Comparison of ENCODE assay signal across 23 cellular contexts in the genomic region with DNA sequence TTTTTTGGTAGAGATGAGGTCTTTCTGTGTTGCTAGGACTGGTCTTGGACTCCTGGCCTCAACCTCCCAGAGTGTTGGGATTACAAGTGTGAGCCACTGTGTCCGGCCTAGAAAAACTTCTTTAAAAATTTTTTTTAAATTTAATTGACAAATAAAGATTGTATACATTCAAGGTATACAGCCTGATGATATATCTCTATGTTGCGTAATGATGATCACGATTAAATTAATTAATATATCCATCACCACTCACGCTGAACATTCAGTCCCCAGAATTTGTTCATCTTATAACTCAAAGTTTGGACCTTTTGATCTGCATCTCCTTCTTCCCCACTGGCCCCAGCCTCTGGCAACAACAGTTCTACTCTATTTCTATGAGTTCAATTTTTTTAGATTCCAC. TPM values are rescaled to one million over a fixed set of nuclear protein-coding genes. Genes with fewer than 3 reads are reported as not detected.
DNase-seq lines count a peak whose midpoint lies in the region; ATAC-seq, FAIRE-seq and TF ChIP-seq lines count a peak whose summit lies in the region.
"Had no signal": no experiment of that assay in that cellular context is flagged by ENCODE, and none has a peak within 500 bp of the region (broad histone marks: within the 10 kb centered on the region; RNA-seq: fewer than 3 reads in every experiment).

No MANE protein-coding gene starts in this region.

- CTCF ChIA-PET in IMR-90 (lab: Yijun Ruan, JAX) (no interaction called here), K562 (lab: Yijun Ruan, JAX; ENCODE audit: low intra/inter-chr PET ratio) (no interaction called here)

- no peak overlapping the region for H2BK120ac ChIP-seq in IMR-90 (ENCODE audit: low read depth, low read length)

- H3K4ac ChIP-seq in IMR-90 (ENCODE audit: low read depth, low read length) = no peak overlapping the region

- DNase-seq in right atrium auricular region (ENCODE audit: low spot score) (peak; percentile 9), left ventricle myocardium superior (no peak), IMR-90 (no peak), K562 (ENCODE audit: extremely low read depth in 1 of 4, low spot score in 3 of 4) (no peak), CD1c-positive myeloid dendritic cell (ENCODE audit: extremely low spot score) (no peak)
- DNase-seq: 8988T; ACHN; BE2C; C1 segment of cervical spinal cord; Caco-2; Calu3; CD4-positive, alpha-beta T cell; CD8-positive, alpha-beta T cell; DMS79 treated with DMSO at 0.1 percent for 48 hours; GF-D8 had no signal

- H3K4me3 ChIP-seq in right atrium auricular region = no peak overlapping the region
- no peak overlapping the region for H3K4me3 ChIP-seq in IMR-90 (ENCODE audit: insufficient read depth, low read depth, low read length)
- H3K4me3 ChIP-seq in K562 = no peak overlapping the region
- H3K4me3 ChIP-seq: BLaER1 had no signal

- intact Hi-C loops in left ventricle myocardium superior (cut with micrococcal nuclease) (no loop called here), IMR-90 (cut with micrococcal nuclease) (no loop called here), K562 (cut with micrococcal nuclease) (no loop called here)

- no peak overlapping the region for H2AFZ ChIP-seq in IMR-90 (replicated peaks; ENCODE audit: low read length, poor library complexity)
- H2AFZ ChIP-seq in K562 (ENCODE audit: low read depth, low read length) = no peak overlapping the region

- TF ChIP-seq CTCF in right atrium auricular region (IDR thresholded peaks at IDR 0.05) (no peak), IMR-90 (conservative IDR thresholded peaks at IDR 0.05; ENCODE audit: low read depth, low read length) (no peak), K562 (IDR thresholded peaks at IDR 0.05 in 2 of 3, conservative IDR thresholded peaks at IDR 0.05 in 1 of 3; ENCODE audit: insufficient read depth in 2 of 3, low read depth in 1 of 3, low read length in 3 of 3) (no peak)

- no peak overlapping the region for H3K4me2 ChIP-seq in IMR-90 (ENCODE audit: low read depth, low read length)
- H3K4me2 ChIP-seq in K562 (ENCODE audit: insufficient read depth, low read length) = no peak overlapping the region
- H3K4me2 ChIP-seq: BLaER1 had no signal

- TF ChIP-seq RAD21 in IMR-90 (IDR thresholded peaks at IDR 0.05; ENCODE audit: low read length) = no peak
- TF ChIP-seq RAD21 in K562 (CRISPR knock-in tag; conservative IDR thresholded peaks at IDR 0.05 in 1 of 2, IDR thresholded peaks at IDR 0.05 in 1 of 2) = no peak

- H3K18ac ChIP-seq in IMR-90 (ENCODE audit: low read depth, low read length) = no peak overlapping the region

- no peak overlapping the region for H2BK5ac ChIP-seq in IMR-90 (ENCODE audit: low read depth, low read length, poor library complexity, severe bottlenecking)

- H3K14ac ChIP-seq in IMR-90 (replicated peaks; ENCODE audit: low read depth, low read length) = no peak overlapping the region

- TF ChIP-seq POLR2A in IMR-90 (IDR thresholded peaks at IDR 0.05; ENCODE audit: low read depth, low read length) (no peak), K562 (conservative IDR thresholded peaks at IDR 0.05) (no peak)

- H3K27ac ChIP-seq in right atrium auricular region (no peak overlapping the region), IMR-90 (ENCODE audit: insufficient read depth, low read length) (no peak overlapping the region), K562 (ENCODE audit: extremely low read depth, low read depth, low read length) (no peak overlapping the region)
- H3K27ac ChIP-seq: BLaER1 had no signal

- TF ChIP-seq EP300 in K562 (IDR thresholded peaks at IDR 0.05; ENCODE audit: low read length) = no peak

- ATAC-seq in left ventricle myocardium superior = no peak
- ATAC-seq in IMR-90 (ENCODE audit: low read depth) = no peak
- no peak for ATAC-seq in K562
- ATAC-seq: CD8-positive, alpha-beta T cell had no signal

- H3K9ac ChIP-seq in IMR-90 (ENCODE audit: low read depth, low read length) = no peak overlapping the region
- H3K9ac ChIP-seq in K562 (ENCODE audit: insufficient read depth in 1 of 2, low read depth in 2 of 2, low read length in 2 of 2) = no peak overlapping the region
- H3K9ac ChIP-seq: BLaER1 had no signal

- H3K79me2 ChIP-seq in K562 (ENCODE audit: control insufficient read depth, insufficient read depth, low read length) = no peaks in the 10 kb centered on the region

- no peak for FAIRE-seq in K562 (lab: Jason Lieb, UNC)
- FAIRE-seq: A204.1, D721Med, G401.6, GM12891, GM19239 had no signal

- no peaks in the 10 kb centered on the region for H3K79me1 ChIP-seq in IMR-90 (ENCODE audit: low read depth in 1 of 2, low read length in 2 of 2)

- H3K4me1 ChIP-seq in right atrium auricular region (no peaks in the 10 kb centered on the region), IMR-90 (ENCODE audit: control insufficient read depth, insufficient read depth, low read length) (no peaks in the 10 kb centered on the region), K562 (replicated peaks in 1 of 2; ENCODE audit: control insufficient read depth in 2 of 2, insufficient read depth in 2 of 2, low read length in 2 of 2) (peaks cover 0 to 2% of the 10 kb centered on the region in 2 experiments; a peak in 1 of 5 replicates)
- H3K4me1 ChIP-seq: BE2C, BLaER1 had no signal

- in situ Hi-C loops in IMR-90 (cut with MboI; ENCODE audit: low sequenced_read_pairs) = no loop called here
- in situ Hi-C loops in K562 (cut with MboI) = no loop called here

- BruUV-seq in IMR-90 (replicated peaks; lab: Mats Ljungman, UMichigan) = no TSS peak
- no TSS peak for BruUV-seq in K562 (replicated peaks; lab: Mats Ljungman, UMichigan)

- H2BK15ac ChIP-seq in IMR-90 (ENCODE audit: low read depth, low read length) = no peak overlapping the region

- H3K36me3 ChIP-seq in right atrium auricular region (no peaks in the 10 kb centered on the region), IMR-90 (ENCODE audit: control insufficient read depth, insufficient read depth, low read length) (no peaks in the 10 kb centered on the region), K562 (ENCODE audit: control insufficient read depth, insufficient read depth, low read length) (no peaks in the 10 kb centered on the region)
- H3K36me3 ChIP-seq: BE2C had no signal

- H4K5ac ChIP-seq in IMR-90 (ENCODE audit: low read depth, low read length) = no peak overlapping the region

- H3K9me1 ChIP-seq in IMR-90 (ENCODE audit: insufficient read depth, low read length) (no peaks in the 10 kb centered on the region), K562 (ENCODE audit: control insufficient read depth, insufficient read depth, low read length) (no peaks in the 10 kb centered on the region)

- no peak overlapping the region for H2AK9ac ChIP-seq in IMR-90 (replicated peaks; ENCODE audit: low read depth, low read length, poor library complexity)

- H2AK5ac ChIP-seq in IMR-90 (ENCODE audit: low read depth, low read length) = no peak overlapping the region

- POLR2A ChIA-PET in IMR-90 (lab: Charles Lee; ENCODE audit: unreplicated experiment) (no interaction called here), K562 (lab: Yijun Ruan, JAX) (no interaction called here)

- H3K23ac ChIP-seq in IMR-90 (ENCODE audit: low read depth, low read length) = no peak overlapping the region

- no peak overlapping the region for H2BK20ac ChIP-seq in IMR-90 (ENCODE audit: low read depth, low read length)

- WGBS in IMR-90 (ENCODE audit: extremely low coverage in 2 of 2, insufficient read length in 1 of 2), 2 experiments = no CpG with 5 or more reads among the region's 4 CpGs
- WGBS in K562 (ENCODE audit: insufficient coverage, low coverage, missing lambda C conversion rate) = 21% methylated on average over 4 of the region's 4 CpGs

- H3K9me3 ChIP-seq in right atrium auricular region (no peaks in the 10 kb centered on the region), IMR-90 (ENCODE audit: control insufficient read depth, insufficient read depth, low read length) (no peaks in the 10 kb centered on the region), K562 (replicated peaks; ENCODE audit: control insufficient read depth, insufficient read depth, low read depth, low read length) (no peaks in the 10 kb centered on the region)
- H3K9me3 ChIP-seq: BE2C, BLaER1, Caco-2 had no signal

- H4K8ac ChIP-seq in IMR-90 (ENCODE audit: low read depth in 2 of 2, low read length in 2 of 2) = no peak overlapping the region

- H3K56ac ChIP-seq in IMR-90 (ENCODE audit: extremely low read depth, insufficient read depth, low read length) = no peak overlapping the region

- H4K20me1 ChIP-seq in IMR-90 (ENCODE audit: insufficient read depth, low read length) (no peaks in the 10 kb centered on the region), K562 (replicated peaks; ENCODE audit: control insufficient read depth, insufficient read depth, low read length) (no peaks in the 10 kb centered on the region)
- H4K20me1 ChIP-seq: BLaER1 had no signal

- dilution Hi-C loops in IMR-90 (cut with HindIII; ENCODE audit: low sequenced_read_pairs, unreplicated experiment) = no loop called here

- H3K27me3 ChIP-seq in right atrium auricular region (no peaks in the 10 kb centered on the region), IMR-90 (ENCODE audit: control insufficient read depth, insufficient read depth, low read length) (no peaks in the 10 kb centered on the region), K562 (ENCODE audit: control insufficient read depth in 2 of 2, insufficient read depth in 2 of 2, low read length in 2 of 2) (peaks cover 9 to 10% of the 10 kb centered on the region in 2 experiments; a peak in 2 of 5 replicates)
- H3K27me3 ChIP-seq: BE2C, BLaER1 had no signal

- no peak overlapping the region for H4K91ac ChIP-seq in IMR-90 (ENCODE audit: insufficient read depth, low read depth, low read length)

RNA-seq across cellular contexts. Expression of a gene that starts 27.2 kb away (rescaled TPM):
- not detected for total RNA-seq in right atrium auricular region
- total RNA-seq in left ventricle myocardium superior = not detected
- total RNA-seq in IMR-90 (2012; rRNA removed) = 0.28 and 0.36 TPM in 2 replicates
- 0.17 and 0.43 TPM in 2 replicates for polyA plus RNA-seq in IMR-90 (2012; rRNA removed)
- 0.14 and 0.15 TPM in 2 replicates for polyA plus RNA-seq in IMR-90 (2012; cell fraction: cytosol; rRNA removed)
- polyA plus RNA-seq in IMR-90 (2012; cell fraction: nucleus; rRNA removed; ENCODE audit: low replicate concordance) = 0.53 and 1.5 TPM in 2 replicates
- not detected in 2 replicates for total RNA-seq in K562 (2011; cell fraction: chromatin; rRNA removed; ENCODE audit: low replicate concordance)
- total RNA-seq in K562 (2011; cell fraction: nucleolus; rRNA removed) = not detected in 2 replicates
- not detected in 2 replicates for total RNA-seq in K562 (2011; cell fraction: nucleoplasm; rRNA removed)
- not detected in 2 replicates for total RNA-seq in K562 (2014; rRNA removed)
- not detected in 2 replicates for total RNA-seq in K562 (2014; rRNA removed; fragmentation: Illumina TruSeq; extraction: Trizol)
- not detected in 2 replicates for total RNA-seq in K562 (2015; rRNA removed; fragmentation: Illumina TruSeq; extraction: Trizol)
- total RNA-seq in K562 (2021) = not detected in 2 replicates
- polyA plus RNA-seq in K562 (2011; rRNA removed) = not detected in 2 replicates
- not detected in 2 replicates for polyA plus RNA-seq in K562 (2011; cell fraction: cytosol; rRNA removed)
- not detected in 2 replicates for polyA plus RNA-seq in K562 (2011; cell fraction: nucleus; rRNA removed)
- 0.03 TPM in 1 of 2 replicates, not detected in the other for polyA plus RNA-seq in K562 (2012)
- polyA plus RNA-seq in K562 (2014; fragmentation: Illumina TruSeq; extraction: Trizol) = not detected in 2 replicates
- polyA plus RNA-seq in K562 (2014; fragmentation: Nextera tagmentation; extraction: Ambion mirVana) = under 1 TPM in 1 of 2 experiments, not detected in 1; 0.01 TPM
- not detected in 2 replicates for polyA plus RNA-seq in K562 (2014; rRNA removed)
- not detected in 2 replicates for polyA minus RNA-seq in K562 (2011; rRNA and poly(A)+ RNA removed)
- polyA minus RNA-seq in K562 (2011; cell fraction: cytosol; rRNA and poly(A)+ RNA removed) = not detected in 2 replicates
- not detected in 2 replicates for polyA minus RNA-seq in K562 (2011; cell fraction: nucleus; rRNA and poly(A)+ RNA removed)
- total RNA-seq: A673; CD4-positive, alpha-beta T cell; CD8-positive, alpha-beta T cell had no signal
- polyA plus RNA-seq: CD14-positive monocyte had no signal

RNA-seq across cellular contexts. Expression of a gene that starts 39.1 kb away (rescaled TPM):
- total RNA-seq in right atrium auricular region = 10 to 100 TPM; 15.9 to 16.4 TPM
- 20.3 TPM for total RNA-seq in left ventricle myocardium superior
- total RNA-seq in IMR-90 (2012; rRNA removed) = 23.3 and 34.7 TPM in 2 replicates
- 16.8 and 20.0 TPM in 2 replicates for polyA plus RNA-seq in IMR-90 (2012; rRNA removed)
- polyA plus RNA-seq in IMR-90 (2012; cell fraction: cytosol; rRNA removed) = 7.7 and 7.9 TPM in 2 replicates
- polyA plus RNA-seq in IMR-90 (2012; cell fraction: nucleus; rRNA removed; ENCODE audit: low replicate concordance) = 23.9 and 39.7 TPM in 2 replicates
- total RNA-seq in K562 (2011; cell fraction: chromatin; rRNA removed; ENCODE audit: low replicate concordance) = 55.0 and 121 TPM in 2 replicates
- 36.2 and 37.2 TPM in 2 replicates for total RNA-seq in K562 (2011; cell fraction: nucleolus; rRNA removed)
- 65.5 and 106 TPM in 2 replicates for total RNA-seq in K562 (2011; cell fraction: nucleoplasm; rRNA removed)
- total RNA-seq in K562 (2014; rRNA removed) = 29.8 and 30.7 TPM in 2 replicates
- 34.5 and 35.1 TPM in 2 replicates for total RNA-seq in K562 (2014; rRNA removed; fragmentation: Illumina TruSeq; extraction: Trizol)
- 31.5 and 32.4 TPM in 2 replicates for total RNA-seq in K562 (2015; rRNA removed; fragmentation: Illumina TruSeq; extraction: Trizol)
- 34.7 and 35.0 TPM in 2 replicates for total RNA-seq in K562 (2021)
- polyA plus RNA-seq in K562 (2011; rRNA removed) = 20.3 and 22.0 TPM in 2 replicates
- 7.8 and 8.2 TPM in 2 replicates for polyA plus RNA-seq in K562 (2011; cell fraction: cytosol; rRNA removed)
- polyA plus RNA-seq in K562 (2011; cell fraction: nucleus; rRNA removed) = 31.3 and 40.5 TPM in 2 replicates
- polyA plus RNA-seq in K562 (2012) = 12.7 and 15.4 TPM in 2 replicates
- 22.1 and 26.8 TPM in 2 replicates for polyA plus RNA-seq in K562 (2014; fragmentation: Illumina TruSeq; extraction: Trizol)
- 1 to 10 TPM; 6.7 to 7.7 TPM for polyA plus RNA-seq in K562 (2014; fragmentation: Nextera tagmentation; extraction: Ambion mirVana)
- polyA plus RNA-seq in K562 (2014; rRNA removed) = 21.5 and 21.7 TPM in 2 replicates
- 30.5 and 37.4 TPM in 2 replicates for polyA minus RNA-seq in K562 (2011; rRNA and poly(A)+ RNA removed)
- polyA minus RNA-seq in K562 (2011; cell fraction: cytosol; rRNA and poly(A)+ RNA removed) = 11.0 and 14.2 TPM in 2 replicates
- 36.9 and 49.5 TPM in 2 replicates for polyA minus RNA-seq in K562 (2011; cell fraction: nucleus; rRNA and poly(A)+ RNA removed)
